8 cellular contexts compared by ENCODE assay signal in genomic region chr6:33271608-33272357, GRCh38. TPM values are rescaled to one million over a fixed set of nuclear protein-coding genes. Genes with fewer than 3 reads are reported as not detected.
DNase-seq lines count a peak whose midpoint lies in the region; ATAC-seq, FAIRE-seq and TF ChIP-seq lines count a peak whose summit lies in the region.

TSS of gene RPS18 (plus strand) at chr6:33272075. CDS start at chr6:33272120, 45 bp downstream.
TSS of gene VPS52 (minus strand) at chr6:33271876. CDS start at chr6:33271675, 201 bp downstream.

- H3K4me3 ChIP-seq in OCI-LY3 (ENCODE audit: low read length) (peak within 1 kb of the TSS; percentile 97), endothelial cell of umbilical vein (replicated peaks in 1 of 3; ENCODE audit: insufficient read depth in 1 of 3, low read depth in 1 of 3, low read length in 3 of 3) (peak within 1 kb of the TSS; percentile 83 to 96 (median 86))

- H3K27me3 ChIP-seq in OCI-LY3 (ENCODE audit: low read depth, low read length), result no peaks in the 10 kb centered on the region
- H3K27me3 ChIP-seq in endothelial cell of umbilical vein (ENCODE audit: control insufficient read depth in 2 of 2, insufficient read depth in 2 of 2, low read length in 2 of 2), result no peaks in the 10 kb centered on the region

- H3K9ac ChIP-seq in OCI-LY3 (ENCODE audit: low read length) (peak within 1 kb of the TSS; percentile 100), endothelial cell of umbilical vein (replicated peaks; ENCODE audit: extremely low read depth, insufficient read depth, low read length) (peak within 1 kb of the TSS; percentile 91)

- TF ChIP-seq CTCF in OCI-LY3 (IDR thresholded peaks at IDR 0.05; ENCODE audit: low read depth, low read length), result no peak
- no peak for TF ChIP-seq CTCF in endothelial cell of umbilical vein (IDR thresholded peaks at IDR 0.05; ENCODE audit: extremely low read depth in 1 of 2, insufficient read depth in 1 of 2, low read depth in 1 of 2, low read length in 2 of 2)

- DNase-seq in D341Med (ENCODE audit: low spot score) (peak; percentile 88), HuH-7 (ENCODE audit: low spot score) (peak; percentile 77), endothelial cell of umbilical vein (ENCODE audit: low read depth, low spot score) (peak; percentile 99), middle frontal gyrus (ENCODE audit: extremely low spot score, low spot score) (peak; percentile 99)
- DNase-seq in activated CD8-positive, alpha-beta memory T cell treated with anti-CD3 and anti-CD28 coated beads, Interleukin-2, amount 50 U/mL, for 48 hours, result peak; percentile 93
- DNase-seq in stimulated activated CD8-positive, alpha-beta memory T cell treated with anti-CD3 and anti-CD28 coated beads, Interleukin-2, amount 100 ng/mL, for 48 hours (ENCODE audit: low read depth in 2 of 2), result peak; percentile 64 to 82

- ATAC-seq in GM21515 (IDR thresholded peaks at IDR 0.05; ENCODE audit: unreplicated experiment), result peak; percentile 70

- intact Hi-C loops in endothelial cell of umbilical vein (cut with micrococcal nuclease), result loop anchor here (1.0 to 5.0 kb wide), 6 partner anchors 18 to 156 kb away; partner anchors contain the start of genes PFDN6, RXRB, SLC39A7 and WDR46

- H4K20me1 ChIP-seq in OCI-LY3 (ENCODE audit: insufficient read depth, low read length) (peaks cover 40% of the 10 kb centered on the region), endothelial cell of umbilical vein (replicated peaks; ENCODE audit: control insufficient read depth, extremely low read depth, insufficient read depth, low read length) (peaks cover 5% of the 10 kb centered on the region)

- H3K4me1 ChIP-seq in OCI-LY3 (ENCODE audit: low read length), result peaks cover 41% of the 10 kb centered on the region
- H3K4me1 ChIP-seq in endothelial cell of umbilical vein (ENCODE audit: control insufficient read depth, extremely low read depth, insufficient read depth, low read length), result peaks cover 48% of the 10 kb centered on the region

- dilution Hi-C loops in endothelial cell of umbilical vein (cut with MboI; ENCODE audit: extremely low pct_ligation_motif_present, low sequenced_read_pairs), result no loop called here

- POLR2A ChIA-PET in endothelial cell of umbilical vein (lab: Charles Lee), result interaction anchor here (0.5 to 1.7 kb wide), 9 partner anchors 9 to 1030 kb away, joined by 3 to 10 read pairs (median 5); partner anchors contain the start of genes PFDN6, RING1, WDR46 and ZBTB22

- H3K9me3 ChIP-seq in OCI-LY3 (ENCODE audit: insufficient read depth, low read length), result no peaks in the 10 kb centered on the region
- no peaks in the 10 kb centered on the region for H3K9me3 ChIP-seq in endothelial cell of umbilical vein (replicated peaks; ENCODE audit: control insufficient read depth, insufficient read depth, low read length)

- H3K4me2 ChIP-seq in OCI-LY3 (ENCODE audit: low read length) (peak within 1 kb of the TSS; percentile 96), endothelial cell of umbilical vein (ENCODE audit: insufficient read depth, low read length) (peak within 1 kb of the TSS; percentile 97)

- H3K36me3 ChIP-seq in OCI-LY3 (replicated peaks; ENCODE audit: low read depth, low read length), result peaks cover 46% of the 10 kb centered on the region
- peaks cover 9 to 30% of the 10 kb centered on the region in 2 experiments for H3K36me3 ChIP-seq in endothelial cell of umbilical vein (ENCODE audit: control insufficient read depth in 2 of 2, extremely low read depth in 1 of 2, insufficient read depth in 2 of 2, low read length in 2 of 2)

- peak within 1 kb of the TSS; percentile 78 for H3K27ac ChIP-seq in OCI-LY3 (ENCODE audit: low read length)
- H3K27ac ChIP-seq in endothelial cell of umbilical vein (ENCODE audit: insufficient read depth, low read depth, low read length), result peak within 1 kb of the TSS; percentile 85

- no TSS peak for BruUV-seq in endothelial cell of umbilical vein (replicated peaks; lab: Mats Ljungman, UMichigan)

- no peaks in the 10 kb centered on the region for H3K9me1 ChIP-seq in endothelial cell of umbilical vein (replicated peaks; ENCODE audit: control insufficient read depth, extremely low read depth, insufficient read depth, low read length)

- CTCF ChIA-PET in endothelial cell of umbilical vein (lab: Charles Lee), result interaction anchor here (1.0 to 2.1 kb wide), 4 partner anchors 12 to 28 kb away, joined by 3 to 9 read pairs (median 6); partner anchors contain the start of gene RGL2

- FAIRE-seq in endothelial cell of umbilical vein (lab: Jason Lieb, UNC), result peak; percentile 97

- TF ChIP-seq POLR2A in endothelial cell of umbilical vein (IDR thresholded peaks at IDR 0.05; ENCODE audit: low read depth, low read length), result peak; percentile 99

- H2AFZ ChIP-seq in OCI-LY3 (ENCODE audit: low read depth, low read length) (peak within 1 kb of the TSS; percentile 99), endothelial cell of umbilical vein (ENCODE audit: low read depth, low read length) (peak within 1 kb of the TSS; percentile 87)

- peaks cover 55% of the 10 kb centered on the region for H3K79me2 ChIP-seq in OCI-LY3 (ENCODE audit: low read length)
- H3K79me2 ChIP-seq in endothelial cell of umbilical vein (ENCODE audit: control insufficient read depth, insufficient read depth, low read length), result peaks cover 48% of the 10 kb centered on the region

TF ChIP-seq in endothelial cell of umbilical vein, 7 proteins besides CTCF, POLR2A, EP300 and RAD21:
- TF ChIP-seq MAX (IDR thresholded peaks at IDR 0.05; ENCODE audit: insufficient read depth, insufficient read length) (peak; percentile 55), GATA2 (IDR thresholded peaks at IDR 0.05; ENCODE audit: insufficient read depth, insufficient read length, low read depth, low read length) (no peak), POLR2AphosphoS5 (IDR thresholded peaks at IDR 0.05; ENCODE audit: insufficient read depth, low read depth, low read length) (peak; percentile 99), MYC (IDR thresholded peaks at IDR 0.05; ENCODE audit: low read depth, low read length) (peak; percentile 88), JUN (IDR thresholded peaks at IDR 0.05; ENCODE audit: borderline replicate concordance, insufficient read depth, insufficient read length, low read depth) (no peak), FOS (IDR thresholded peaks at IDR 0.05; ENCODE audit: borderline replicate concordance, insufficient read depth, low read length) (no peak), EZH2 (IDR thresholded peaks at IDR 0.05; ENCODE audit: borderline replicate concordance, low read depth, low read length, severe bottlenecking) (no peak)

RNA-seq across cellular contexts. Expression of gene RPS18, which starts in this region (rescaled TPM):
- 2,193 and 2,336 TPM in 2 replicates for total RNA-seq in endothelial cell of umbilical vein
- 4,861 and 5,541 TPM in 2 replicates for polyA plus RNA-seq in endothelial cell of umbilical vein
- polyA plus RNA-seq in endothelial cell of umbilical vein (2011; cell fraction: cytosol; rRNA removed), result 7,007 and 7,014 TPM in 2 replicates
- 1,795 and 1,961 TPM in 2 replicates for polyA plus RNA-seq in endothelial cell of umbilical vein (2011; cell fraction: nucleus; rRNA removed)
- 4,512 and 4,549 TPM in 2 replicates for polyA plus RNA-seq in endothelial cell of umbilical vein (2012)
- 1,989 and 2,282 TPM in 2 replicates for polyA minus RNA-seq in endothelial cell of umbilical vein
- polyA minus RNA-seq in endothelial cell of umbilical vein (2011; cell fraction: cytosol; rRNA and poly(A)+ RNA removed), result 1,001 TPM
- 146 and 178 TPM in 2 replicates for polyA minus RNA-seq in endothelial cell of umbilical vein (2011; cell fraction: nucleus; rRNA and poly(A)+ RNA removed)

RNA-seq across cellular contexts. Expression of gene VPS52, which starts in this region (rescaled TPM):
- 43.8 and 49.2 TPM in 2 replicates for total RNA-seq in endothelial cell of umbilical vein
- 112 and 132 TPM in 2 replicates for polyA plus RNA-seq in endothelial cell of umbilical vein
- 46.6 and 50.0 TPM in 2 replicates for polyA plus RNA-seq in endothelial cell of umbilical vein (2011; cell fraction: cytosol; rRNA removed)
- polyA plus RNA-seq in endothelial cell of umbilical vein (2011; cell fraction: nucleus; rRNA removed), result 401 and 420 TPM in 2 replicates
- 25.9 and 35.2 TPM in 2 replicates for polyA plus RNA-seq in endothelial cell of umbilical vein (2012)
- 161 and 169 TPM in 2 replicates for polyA minus RNA-seq in endothelial cell of umbilical vein
- 36.9 TPM for polyA minus RNA-seq in endothelial cell of umbilical vein (2011; cell fraction: cytosol; rRNA and poly(A)+ RNA removed)
- 105 and 144 TPM in 2 replicates for polyA minus RNA-seq in endothelial cell of umbilical vein (2011; cell fraction: nucleus; rRNA and poly(A)+ RNA removed)

Comparison
In these comparisons a context has a peak if more than half of its experiments do, and no peak if none do; other contexts are left out.
1. Peak in every context shown above with its lines: DNase-seq, ATAC-seq, H3K4me3 ChIP-seq and H3K27ac ChIP-seq.